In the genomic region with DNA sequence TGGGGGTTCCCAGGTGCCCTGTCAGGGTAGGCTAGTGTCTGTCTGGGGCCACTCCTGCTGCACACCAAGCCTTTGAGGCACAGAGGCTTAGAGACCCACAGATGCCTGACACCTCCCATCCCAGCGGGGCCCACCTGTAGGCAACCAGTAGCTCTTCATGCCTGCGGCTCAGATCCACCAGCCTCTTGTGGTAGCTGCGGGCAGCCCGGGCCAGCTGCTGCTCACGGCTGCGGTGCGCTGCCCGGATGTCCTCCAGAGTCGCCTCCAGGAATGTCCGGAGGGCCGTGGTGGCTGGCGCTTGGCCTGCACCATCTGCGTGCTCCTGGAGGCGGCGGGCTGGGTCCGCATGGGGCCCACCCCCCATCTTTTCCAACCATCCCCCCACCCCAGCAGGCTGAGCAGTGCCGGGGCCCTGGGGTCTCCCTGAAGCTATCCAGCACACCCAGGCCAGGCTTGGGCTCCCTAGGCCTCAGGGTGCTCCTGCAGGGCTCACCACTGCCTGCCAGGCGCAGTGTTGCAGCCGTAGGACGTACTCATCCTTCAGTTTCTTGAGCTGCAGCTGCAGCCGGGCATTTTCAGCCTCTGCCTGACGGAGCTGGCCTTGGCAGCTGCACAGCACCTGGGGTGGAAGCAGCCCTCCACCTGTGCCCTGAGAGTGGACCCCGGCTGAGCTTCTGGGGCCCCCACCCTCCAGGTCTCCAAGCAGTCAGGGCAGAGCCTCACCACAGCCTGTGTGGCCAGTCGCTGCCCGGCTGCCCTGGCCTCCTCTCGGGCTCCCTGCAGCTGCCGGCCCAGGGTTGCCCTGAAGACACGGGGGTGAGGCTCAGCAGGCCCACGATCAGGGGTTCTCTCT, we compare ENCODE assay signal across 1 cellular context.
A peak's percentile ranks its signal among the peaks of the same experiment; 100 is the strongest.
TF ChIP-seq lines count a peak whose summit lies in the region.

No MANE protein-coding gene starts in this region.

TF ChIP-seq in K562, 482 proteins besides CTCF, POLR2A, EP300 and RAD21:
- TF ChIP-seq, protein P1, sequence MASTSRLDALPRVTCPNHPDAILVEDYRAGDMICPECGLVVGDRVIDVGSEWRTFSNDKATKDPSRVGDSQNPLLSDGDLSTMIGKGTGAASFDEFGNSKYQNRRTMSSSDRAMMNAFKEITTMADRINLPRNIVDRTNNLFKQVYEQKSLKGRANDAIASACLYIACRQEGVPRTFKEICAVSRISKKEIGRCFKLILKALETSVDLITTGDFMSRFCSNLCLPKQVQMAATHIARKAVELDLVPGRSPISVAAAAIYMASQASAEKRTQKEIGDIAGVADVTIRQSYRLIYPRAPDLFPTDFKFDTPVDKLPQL (IDR thresholded peaks at IDR 0.05; ENCODE audit: extremely low read depth, insufficient read length) = no peak
- peak; percentile 60 for TF ChIP-seq POLR2G (IDR thresholded peaks at IDR 0.05; ENCODE audit: low read depth, low read length)
- TF ChIP-seq TAF7 (tag; IDR thresholded peaks at IDR 0.05) = no peak
- TF ChIP-seq ZBTB7A (IDR thresholded peaks at IDR 0.05; ENCODE audit: borderline replicate concordance, control insufficient read depth, low read depth, low read length) = peak; percentile 21; the same call in 1 of the 2 replicates
- TF ChIP-seq GABPA (tag; conservative IDR thresholded peaks at IDR 0.05; ENCODE audit: low read depth) = no peak
- TF ChIP-seq RBFOX2 (IDR thresholded peaks at IDR 0.05; ENCODE audit: low read depth, low read length) = peak; percentile 10
- TF ChIP-seq DPF2 (IDR thresholded peaks at IDR 0.05) = no peak
- TF ChIP-seq TFAM (CRISPR knock-in tag; conservative IDR thresholded peaks at IDR 0.05) = no peak
- TF ChIP-seq, protein P2, sequence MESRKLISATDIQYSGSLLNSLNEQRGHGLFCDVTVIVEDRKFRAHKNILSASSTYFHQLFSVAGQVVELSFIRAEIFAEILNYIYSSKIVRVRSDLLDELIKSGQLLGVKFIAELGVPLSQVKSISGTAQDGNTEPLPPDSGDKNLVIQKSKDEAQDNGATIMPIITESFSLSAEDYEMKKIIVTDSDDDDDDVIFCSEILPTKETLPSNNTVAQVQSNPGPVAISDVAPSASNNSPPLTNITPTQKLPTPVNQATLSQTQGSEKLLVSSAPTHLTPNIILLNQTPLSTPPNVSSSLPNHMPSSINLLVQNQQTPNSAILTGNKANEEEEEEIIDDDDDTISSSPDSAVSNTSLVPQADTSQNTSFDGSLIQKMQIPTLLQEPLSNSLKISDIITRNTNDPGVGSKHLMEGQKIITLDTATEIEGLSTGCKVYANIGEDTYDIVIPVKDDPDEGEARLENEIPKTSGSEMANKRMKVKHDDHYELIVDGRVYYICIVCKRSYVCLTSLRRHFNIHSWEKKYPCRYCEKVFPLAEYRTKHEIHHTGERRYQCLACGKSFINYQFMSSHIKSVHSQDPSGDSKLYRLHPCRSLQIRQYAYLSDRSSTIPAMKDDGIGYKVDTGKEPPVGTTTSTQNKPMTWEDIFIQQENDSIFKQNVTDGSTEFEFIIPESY (CRISPR knock-in tag; IDR thresholded peaks at IDR 0.05) = peak; percentile 61; the same call in 1 of the 2 replicates
- no peak for TF ChIP-seq PPARD (CRISPR knock-in tag; IDR thresholded peaks at IDR 0.05)
